ENCODE assay signal across 1 cellular context in genomic region chr2:39108377-39108776, GRCh38.
TF ChIP-seq lines count a peak whose summit lies in the region.

No MANE protein-coding gene starts in this region.

TF ChIP-seq in GM23338, 12 proteins besides CTCF, POLR2A, EP300 and RAD21 (continued from another document):
- TF ChIP-seq CREB1 (CRISPR knock-in tag; IDR thresholded peaks at IDR 0.05; ENCODE audit: low read depth), result no peak
- TF ChIP-seq ZNF114 (CRISPR knock-in tag; IDR thresholded peaks at IDR 0.05), result no peak
- TF ChIP-seq EZH2 (IDR thresholded peaks at IDR 0.05; ENCODE audit: low read depth, unreplicated experiment), result no peak
- TF ChIP-seq REST (IDR thresholded peaks at IDR 0.05; ENCODE audit: unreplicated experiment), result no peak
- no peak for TF ChIP-seq ZNF462 (CRISPR knock-in tag; IDR thresholded peaks at IDR 0.05)
- no peak for TF ChIP-seq ETS1 (IDR thresholded peaks at IDR 0.05)
TF ChIP-seq in GM23338: peak in this region for 0.
